25 cellular contexts compared by ENCODE assay signal in the genomic region with DNA sequence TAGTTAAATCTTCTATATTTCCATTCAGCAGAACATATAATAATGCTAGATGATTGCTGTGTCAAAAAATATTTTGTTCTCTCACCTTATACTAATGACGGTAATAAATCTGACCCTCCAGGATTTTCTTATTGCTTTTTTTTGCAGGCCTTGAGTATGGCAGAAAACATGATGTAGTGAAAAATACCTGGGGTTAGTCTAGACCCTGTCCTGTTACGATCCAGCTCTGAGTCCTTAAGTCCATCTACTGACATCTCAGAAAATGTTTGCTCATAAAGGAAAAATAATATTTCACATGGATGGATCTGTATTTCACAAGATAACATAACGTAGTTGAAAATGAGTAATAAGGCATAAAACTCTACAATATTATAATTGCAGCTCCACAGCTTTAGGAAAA.
"Had no signal": no experiment of that assay in that cellular context is flagged by ENCODE, and none has a peak within 500 bp of the region (broad histone marks: within the 10 kb centered on the region; RNA-seq: fewer than 3 reads in every experiment).

No MANE protein-coding gene starts in this region.

- H3K27ac ChIP-seq: esophagus squamous epithelium, heart right ventricle, left lung, neural progenitor cell, prostate gland, right atrium auricular region, sigmoid colon, stomach, thyroid gland, vagina had no signal

- H3K36me3 ChIP-seq: esophagus squamous epithelium, heart right ventricle, left lung, neural progenitor cell, prostate gland, right atrium auricular region, sigmoid colon, stomach, thyroid gland, vagina had no signal

- H3K4me1 Mint-ChIP-seq: naive thymus-derived CD4-positive, alpha-beta T cell; nephron; neural progenitor cell; stimulated activated effector memory CD8-positive, alpha-beta T cell treated with anti-CD3 and anti-CD28 coated beads, Interleukin-12 subunit alpha, Interleukin-12 subunit beta, amount 100 ng/mL, for 72 hours had no signal

- H3K4me3 ChIP-seq: esophagus squamous epithelium, heart right ventricle, left lung, neural progenitor cell, prostate gland, right atrium auricular region, sigmoid colon, stomach, thyroid gland, vagina had no signal

- H2AFZ ChIP-seq: neural progenitor cell had no signal

- H3K4me2 ChIP-seq: neural progenitor cell had no signal

- H3K9me3 Mint-ChIP-seq: nephron, neural progenitor cell had no signal

- H3K27me3 ChIP-seq: esophagus squamous epithelium, heart right ventricle, left lung, neural progenitor cell, right atrium auricular region, sigmoid colon, stomach, thyroid gland, vagina had no signal

- DNase-seq: effector memory CD8-positive, alpha-beta T cell; erythroblast; esophagus squamous epithelium; foreskin melanocyte; glutamatergic neuron; heart right ventricle; hippocampal formation; left cardiac atrium; mesendoderm; midbrain; naive thymus-derived CD4-positive, alpha-beta T cell; sigmoid colon; stimulated activated CD4-positive, alpha-beta T cell treated with anti-CD3 and anti-CD28 coated beads, Interleukin-2, amount 100 ng/mL, for 24 hours; stimulated activated CD4-positive, alpha-beta T cell treated with anti-CD3 and anti-CD28 coated beads, Interleukin-4, amount 100 ng/mL, for 24 hours; stimulated activated naive CD4-positive, alpha-beta T cell treated with Interleukin-2 at 50 U/mL for 16 hours; stomach; thyroid gland; trophoblast cell had no signal

- H3K27ac Mint-ChIP-seq: effector memory CD8-positive, alpha-beta T cell; naive thymus-derived CD4-positive, alpha-beta T cell; nephron; neural progenitor cell; stimulated activated effector memory CD8-positive, alpha-beta T cell treated with anti-CD3 and anti-CD28 coated beads, Interleukin-12 subunit alpha, Interleukin-12 subunit beta, amount 100 ng/mL, for 72 hours had no signal

- H3K9me3 ChIP-seq: esophagus squamous epithelium, heart right ventricle, left lung, prostate gland, right atrium auricular region, sigmoid colon, stomach, thyroid gland, vagina had no signal

- H3K9ac ChIP-seq: neural progenitor cell had no signal

- H3K4me1 ChIP-seq: esophagus squamous epithelium, heart right ventricle, left lung, neural progenitor cell, prostate gland, right atrium auricular region, sigmoid colon, stomach, thyroid gland, vagina had no signal

- H3K4me3 Mint-ChIP-seq: effector memory CD8-positive, alpha-beta T cell; naive thymus-derived CD4-positive, alpha-beta T cell; nephron; neural progenitor cell; stimulated activated effector memory CD8-positive, alpha-beta T cell treated with anti-CD3 and anti-CD28 coated beads, Interleukin-12 subunit alpha, Interleukin-12 subunit beta, amount 100 ng/mL, for 72 hours had no signal

- H3K27me3 Mint-ChIP-seq: effector memory CD8-positive, alpha-beta T cell; naive thymus-derived CD4-positive, alpha-beta T cell had no signal

- H3K36me3 Mint-ChIP-seq: naive thymus-derived CD4-positive, alpha-beta T cell; neural progenitor cell; stimulated activated effector memory CD8-positive, alpha-beta T cell treated with anti-CD3 and anti-CD28 coated beads, Interleukin-12 subunit alpha, Interleukin-12 subunit beta, amount 100 ng/mL, for 72 hours had no signal

- ATAC-seq: effector memory CD8-positive, alpha-beta T cell; heart right ventricle; left cardiac atrium; left lung; naive thymus-derived CD4-positive, alpha-beta T cell; stimulated activated effector memory CD8-positive, alpha-beta T cell treated with anti-CD3 and anti-CD28 coated beads, Interleukin-12 subunit alpha, Interleukin-12 subunit beta, amount 100 ng/mL, for 72 hours had no signal
